Comparison of ENCODE assay signal across 28 cellular contexts in the genomic region with DNA sequence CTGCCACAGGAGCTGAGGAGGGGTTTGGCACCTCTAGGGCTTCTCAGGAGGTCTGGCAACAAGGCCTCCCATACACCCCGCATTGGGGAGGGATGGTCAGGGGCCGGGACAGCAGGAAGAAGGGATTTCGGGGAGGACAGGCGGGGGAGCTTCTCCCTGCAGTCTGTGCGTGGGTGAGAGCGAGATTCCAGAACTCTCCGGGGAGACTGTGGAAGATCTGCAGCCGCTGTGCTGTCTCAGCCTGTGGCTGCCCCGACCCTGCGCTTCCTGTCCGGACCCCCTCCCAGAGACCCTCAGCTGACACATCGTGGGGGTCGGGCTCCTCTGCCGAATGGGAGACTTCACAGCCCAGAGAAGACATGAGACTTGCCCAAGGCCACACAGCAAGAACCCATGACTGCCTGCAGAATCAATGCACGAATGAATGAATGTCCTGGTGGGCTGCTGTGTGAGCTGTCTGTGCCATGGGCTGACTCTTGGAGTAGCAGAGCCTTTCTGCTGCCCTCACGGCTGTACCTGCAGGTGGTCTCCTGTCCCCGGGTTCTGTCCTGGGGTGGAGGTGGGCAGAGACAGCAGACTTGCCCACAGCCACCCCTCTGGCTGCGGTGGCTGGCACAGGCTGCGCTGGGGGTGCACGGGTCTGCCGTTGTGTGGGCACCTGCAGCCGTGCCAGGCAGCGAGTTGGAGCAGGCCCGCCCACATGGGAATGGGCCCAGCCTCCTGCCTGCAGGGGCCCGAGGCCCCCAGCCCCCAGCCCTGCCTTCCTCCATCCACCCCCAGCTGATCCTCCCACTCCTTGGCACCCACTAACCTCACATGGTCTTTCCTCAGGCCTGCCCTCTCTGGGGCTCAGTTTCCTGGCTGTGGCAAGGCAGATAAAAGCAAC. TPM values are rescaled to one million over a fixed set of nuclear protein-coding genes. Genes with fewer than 3 reads are reported as not detected.
"Had no signal": no experiment of that assay in that cellular context is flagged by ENCODE, and none has a peak within 500 bp of the region (broad histone marks: within the 10 kb centered on the region; RNA-seq: fewer than 3 reads in every experiment).

No MANE protein-coding gene starts in this region.

- H3K4me3 Mint-ChIP-seq: activated CD4-positive, alpha-beta T cell treated with anti-CD3 and anti-CD28 coated beads for 36 hours; activated naive CD8-positive, alpha-beta T cell treated with anti-CD3 and anti-CD28 coated beads for 36 hours; activated T-cell treated with anti-CD3 and anti-CD28 coated beads, Interleukin-2, amount 50 U/mL, for 4 hours; effector memory CD8-positive, alpha-beta T cell; natural killer cell treated with Interleukin-12 subunit alpha and Interleukin-12 subunit beta and Interleukin-15 and Interleukin-18, amount 100 ng/mL, for 72 hours; T-helper 1 cell treated with Interleukin-12 subunit alpha and Interleukin-12 subunit beta and Interleukin-4 antibody, amounts not matched to agents 30 μg/mL and 1 μg/mL, for 36 hours; WTC11 had no signal

- H3K27ac ChIP-seq: breast epithelium, colonic mucosa, dorsolateral prefrontal cortex, hepatocyte, parathyroid adenoma, upper lobe of left lung had no signal

- H3K27ac Mint-ChIP-seq: activated CD4-positive, alpha-beta T cell treated with anti-CD3 and anti-CD28 coated beads for 36 hours; activated naive CD8-positive, alpha-beta T cell treated with anti-CD3 and anti-CD28 coated beads for 36 hours; activated T-helper 2 cell treated with anti-CD3 and anti-CD28 coated beads, Interferon-gamma antibody, Interleukin-2, Interleukin-4, amounts not matched to agents 10 μg/mL and 5 μg/mL and 100 μg/mL, durations not matched to agents 14 hours and 24 hours and 36 hours; effector memory CD8-positive, alpha-beta T cell; natural killer cell treated with Interleukin-12 subunit alpha and Interleukin-12 subunit beta and Interleukin-15 and Interleukin-18, amount 100 ng/mL, for 72 hours; T-helper 1 cell treated with Interleukin-12 subunit alpha and Interleukin-12 subunit beta and Interleukin-4 antibody, amounts not matched to agents 30 μg/mL and 1 μg/mL, for 36 hours; WTC11 had no signal

- H3K4me3 ChIP-seq: breast epithelium, colonic mucosa, dorsolateral prefrontal cortex, hepatocyte, upper lobe of left lung had no signal

- H3K9me3 ChIP-seq: breast epithelium, colonic mucosa, upper lobe of left lung had no signal

- H3K9me3 Mint-ChIP-seq: activated naive CD8-positive, alpha-beta T cell treated with anti-CD3 and anti-CD28 coated beads for 36 hours; activated T-cell treated with anti-CD3 and anti-CD28 coated beads, Interleukin-2, amount 50 U/mL, for 4 hours; activated T-helper 2 cell treated with anti-CD3 and anti-CD28 coated beads, Interferon-gamma antibody, Interleukin-2, Interleukin-4, amounts not matched to agents 10 μg/mL and 5 μg/mL and 100 μg/mL, durations not matched to agents 14 hours and 24 hours and 36 hours; effector memory CD8-positive, alpha-beta T cell; natural killer cell treated with Interleukin-12 subunit alpha and Interleukin-12 subunit beta and Interleukin-15 and Interleukin-18, amount 100 ng/mL, for 72 hours; T-helper 1 cell treated with Interleukin-12 subunit alpha and Interleukin-12 subunit beta and Interleukin-4 antibody, amounts not matched to agents 30 μg/mL and 1 μg/mL, for 36 hours; WTC11 had no signal

- H3K27me3 ChIP-seq: breast epithelium, colonic mucosa, hepatocyte, upper lobe of left lung had no signal

- H3K36me3 Mint-ChIP-seq: activated naive CD8-positive, alpha-beta T cell treated with anti-CD3 and anti-CD28 coated beads for 36 hours; natural killer cell treated with Interleukin-12 subunit alpha and Interleukin-12 subunit beta and Interleukin-15 and Interleukin-18, amount 100 ng/mL, for 72 hours; WTC11 had no signal

- H3K4me1 ChIP-seq: colonic mucosa, parathyroid adenoma had no signal

- H3K36me3 ChIP-seq: breast epithelium, colonic mucosa, upper lobe of left lung had no signal

- DNase-seq: activated CD4-positive, alpha-beta T cell treated with anti-CD3 and anti-CD28 coated beads for 36 hours; activated CD4-positive, alpha-beta T cell treated with anti-CD3 and anti-CD28 coated beads, Interleukin-2, amount 50 U/mL, for 4 hours; activated CD8-positive, alpha-beta memory T cell treated with anti-CD3 and anti-CD28 coated beads, Interleukin-2, amount 50 U/mL, for 48 hours; activated naive CD4-positive, alpha-beta T cell; activated naive CD8-positive, alpha-beta T cell treated with anti-CD3 and anti-CD28 coated beads for 36 hours; activated T-cell treated with anti-CD3 and anti-CD28 coated beads, Interleukin-2, amount 50 U/mL, for 4 hours; colonic mucosa; dorsolateral prefrontal cortex; effector memory CD8-positive, alpha-beta T cell; foreskin melanocyte; midbrain; stimulated activated CD4-positive, alpha-beta T cell treated with anti-CD3 and anti-CD28 coated beads, Interleukin-4, amount 100 ng/mL, for 1 hour; stimulated activated naive CD8-positive, alpha-beta T cell treated with anti-CD3 and anti-CD28 coated beads, Interleukin-15, Interleukin-2, amounts not matched to agents 100 U/mL and 50 U/mL, for 24 hours; T1000 had no signal

- H3K27me3 Mint-ChIP-seq: activated CD4-positive, alpha-beta T cell treated with anti-CD3 and anti-CD28 coated beads for 36 hours; activated naive CD8-positive, alpha-beta T cell treated with anti-CD3 and anti-CD28 coated beads for 36 hours; natural killer cell treated with Interleukin-12 subunit alpha and Interleukin-12 subunit beta and Interleukin-15 and Interleukin-18, amount 100 ng/mL, for 72 hours had no signal

- ATAC-seq: activated CD4-positive, alpha-beta T cell treated with anti-CD3 and anti-CD28 coated beads for 36 hours; activated T-cell treated with anti-CD3 and anti-CD28 coated beads, Interleukin-2, amount 50 U/mL, for 4 hours; effector memory CD8-positive, alpha-beta T cell; esophagus mucosa; natural killer cell treated with Interleukin-12 subunit alpha and Interleukin-12 subunit beta and Interleukin-15 and Interleukin-18, amount 100 ng/mL, for 72 hours; sciatic nerve; stimulated activated naive CD8-positive, alpha-beta T cell treated with anti-CD3 and anti-CD28 coated beads, Interleukin-15, Interleukin-2, amounts not matched to agents 100 U/mL and 50 U/mL, for 24 hours; WTC11 had no signal

RNA-seq across cellular contexts. Expression of gene GRIFIN, which starts 27.1 kb away (rescaled TPM):
- total RNA-seq: activated CD4-positive, alpha-beta T cell treated with anti-CD3 and anti-CD28 coated beads for 36 hours; activated CD8-positive, alpha-beta memory T cell treated with anti-CD3 and anti-CD28 coated beads for 36 hours; activated naive CD8-positive, alpha-beta T cell treated with anti-CD3 and anti-CD28 coated beads for 36 hours; activated T-cell treated with anti-CD3 and anti-CD28 coated beads, Interleukin-2, amount 50 U/mL, for 4 hours; activated T-helper 2 cell treated with anti-CD3 and anti-CD28 coated beads, Interferon-gamma antibody, Interleukin-2, Interleukin-4, amounts not matched to agents 10 μg/mL and 5 μg/mL and 100 μg/mL, durations not matched to agents 14 hours and 24 hours and 36 hours; breast epithelium; colonic mucosa; dorsolateral prefrontal cortex; endothelial cell of umbilical vein; esophagus mucosa; hepatocyte; liver; natural killer cell treated with Interleukin-12 subunit alpha and Interleukin-12 subunit beta and Interleukin-15 and Interleukin-18, amount 100 ng/mL, for 72 hours; sciatic nerve; subcutaneous adipose tissue; upper lobe of left lung; WTC11 had no signal
